Comparison of ENCODE assay signal across 23 cellular contexts in the genomic region with DNA sequence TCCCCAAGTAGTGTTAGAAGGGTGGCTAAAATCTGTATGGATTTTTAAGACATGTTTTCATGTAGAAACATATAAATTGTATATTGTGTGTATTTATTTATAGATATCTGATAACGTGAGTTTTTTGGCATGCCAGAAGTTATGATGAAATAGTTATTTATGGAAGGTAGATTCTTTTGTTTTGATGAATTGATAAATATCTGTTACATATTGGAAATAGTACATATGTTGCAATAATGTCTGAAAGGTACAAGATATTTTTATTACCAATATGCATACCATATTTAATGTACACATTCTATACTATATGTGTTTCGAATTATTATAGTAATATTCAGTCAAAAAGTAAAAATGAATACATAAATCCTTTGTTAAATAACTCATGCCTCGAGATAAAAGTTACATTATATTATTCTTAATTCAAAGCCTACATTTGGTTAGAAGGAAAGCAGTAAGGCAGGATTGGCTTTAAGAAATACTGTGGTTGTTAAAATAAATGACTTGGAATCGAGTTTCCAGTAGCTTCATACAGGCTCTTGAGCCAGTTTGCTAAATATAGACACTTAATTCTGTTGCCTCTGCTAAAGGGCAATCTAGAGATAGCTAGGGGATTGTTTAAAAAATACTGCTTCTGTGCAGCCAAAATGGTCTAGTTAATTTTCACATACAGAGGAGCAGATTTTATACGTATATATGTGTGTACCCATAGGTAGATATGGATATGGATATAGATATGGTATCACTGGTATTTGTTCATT.
"Had no signal": no experiment of that assay in that cellular context is flagged by ENCODE, and none has a peak within 500 bp of the region (broad histone marks: within the 10 kb centered on the region; RNA-seq: fewer than 3 reads in every experiment).

No MANE protein-coding gene starts in this region.

- H3K9me3 Mint-ChIP-seq: activated CD4-positive, alpha-beta memory T cell treated with anti-CD3 and anti-CD28 coated beads for 36 hours; activated CD4-positive, alpha-beta T cell treated with anti-CD3 and anti-CD28 coated beads, Interleukin-2, amount 10 ng/mL, durations not matched to agents 7 days and 5 days; activated T-cell treated with anti-CD3 and anti-CD28 coated beads, Interleukin-2, amount 50 U/mL, for 4 hours had no signal

- H3K27ac Mint-ChIP-seq: activated CD4-positive, alpha-beta memory T cell treated with anti-CD3 and anti-CD28 coated beads for 36 hours; activated CD4-positive, alpha-beta T cell treated with anti-CD3 and anti-CD28 coated beads, Interleukin-2, amount 10 ng/mL, durations not matched to agents 7 days and 5 days; activated naive CD8-positive, alpha-beta T cell had no signal

- H3K27ac ChIP-seq: brain microvascular endothelial cell, SK-N-MC, VCaP had no signal

- H3K27me3 ChIP-seq: brain microvascular endothelial cell had no signal

- ATAC-seq: activated T-cell treated with anti-CD3 and anti-CD28 coated beads, Interleukin-2, amount 50 U/mL, for 4 hours; PC-3 had no signal

- H3K36me3 ChIP-seq: brain microvascular endothelial cell had no signal

- DNase-seq: activated CD4-positive, alpha-beta memory T cell treated with anti-CD3 and anti-CD28 coated beads for 36 hours; activated CD4-positive, alpha-beta T cell treated with anti-CD3 and anti-CD28 coated beads, Interleukin-2, amount 10 ng/mL, durations not matched to agents 7 days and 5 days; activated CD4-positive, CD25-positive, alpha-beta regulatory T cell; activated CD8-positive, alpha-beta memory T cell treated with anti-CD3 and anti-CD28 coated beads for 24 hours; activated effector memory CD4-positive, alpha-beta T cell treated with anti-CD3 and anti-CD28 coated beads, Interleukin-2, amount 50 U/mL, for 16 hours; activated naive CD4-positive, alpha-beta T cell treated with Interleukin-2 at 50 U/mL for 16 hours; activated T-cell treated with anti-CD3 and anti-CD28 coated beads, Interleukin-2, amount 50 U/mL, for 4 hours; amygdala; brain microvascular endothelial cell; caudate nucleus; Karpas-422; MM.1S; NCI-H1105; NCI-H1436; NCI-H187; NCI-H2081; NCI-H446; NCI-H524; PC-3; T-helper 1 cell had no signal

- H3K36me3 Mint-ChIP-seq: activated CD4-positive, alpha-beta memory T cell treated with anti-CD3 and anti-CD28 coated beads for 36 hours; activated naive CD8-positive, alpha-beta T cell had no signal

- H3K27me3 Mint-ChIP-seq: activated naive CD8-positive, alpha-beta T cell had no signal

- H3K4me1 Mint-ChIP-seq: activated CD4-positive, alpha-beta T cell treated with anti-CD3 and anti-CD28 coated beads, Interleukin-2, amount 10 ng/mL, durations not matched to agents 7 days and 5 days had no signal

- H3K4me3 Mint-ChIP-seq: activated CD4-positive, alpha-beta memory T cell treated with anti-CD3 and anti-CD28 coated beads for 36 hours; activated CD4-positive, alpha-beta T cell treated with anti-CD3 and anti-CD28 coated beads, Interleukin-2, amount 10 ng/mL, durations not matched to agents 7 days and 5 days; activated naive CD8-positive, alpha-beta T cell; activated T-cell treated with anti-CD3 and anti-CD28 coated beads, Interleukin-2, amount 50 U/mL, for 4 hours had no signal

- H3K4me3 ChIP-seq: SK-N-MC had no signal
